8 cellular contexts compared by ENCODE assay signal in genomic region chr15:38699633-38700230, GRCh38.
DNase-seq lines count a peak whose midpoint lies in the region; ATAC-seq lines count a peak whose summit lies in the region.

No MANE protein-coding gene starts in this region.

- ATAC-seq in Right ventricle myocardium inferior, result peak; percentile 42
- no peak for ATAC-seq in Right ventricle myocardium superior (ENCODE audit: poor library complexity)
- ATAC-seq in HG02884 (IDR thresholded peaks at IDR 0.05; ENCODE audit: unreplicated experiment), result peak; percentile 55
- peak; percentile 84 for ATAC-seq in memory B cell (ENCODE audit: low read depth)

- no peaks in the 10 kb centered on the region for H3K36me3 Mint-ChIP-seq in memory B cell

- H3K4me3 Mint-ChIP-seq in memory B cell, result no peak overlapping the region

- intact Hi-C loops in Right ventricle myocardium inferior (cut with DNase I), result no loop called here
- intact Hi-C loops in Right ventricle myocardium superior (cut with DNase I), result no loop called here

- H3K27me3 Mint-ChIP-seq in memory B cell, result no peaks in the 10 kb centered on the region

- H3K9me3 Mint-ChIP-seq in memory B cell, result no peaks in the 10 kb centered on the region

- H3K4me1 Mint-ChIP-seq in memory B cell, result no peaks in the 10 kb centered on the region

- H3K27ac Mint-ChIP-seq in memory B cell, result no peak overlapping the region

- DNase-seq in Right ventricle myocardium inferior (ENCODE audit: missing footprints) (no peak), Right ventricle myocardium superior (no peak), NCI-H345 (lab: John Stamatoyannopoulos, UW) (peak; percentile 36), dermis blood vessel endothelial cell (peak; percentile 86), memory B cell (ENCODE audit: low spot score in 2 of 2) (peak; percentile 54)
- DNase-seq in activated CD4-positive, alpha-beta T cell treated with anti-CD3 and anti-CD28 coated beads for 24 hours (ENCODE audit: low read depth in 2 of 2), result peak; percentile 42 to 52
- peak; percentile 49 to 69 for DNase-seq in stimulated activated CD8-positive, alpha-beta memory T cell treated with anti-CD3 and anti-CD28 coated beads, Interleukin-7, amount 100 ng/mL, for 4 hours (ENCODE audit: low read depth in 2 of 2)

Comparison
In these comparisons a context has a peak if more than half of its experiments do, and no peak if none do; other contexts are left out.
1. DNase-seq: peak in NCI-H345 (single experiment), activated CD4-positive, alpha-beta T cell treated with anti-CD3 and anti-CD28 coated beads for 24 hours (2 of 2), dermis blood vessel endothelial cell (single experiment), memory B cell (2 of 2) and stimulated activated CD8-positive, alpha-beta memory T cell treated with anti-CD3 and anti-CD28 coated beads, Interleukin-7, amount 100 ng/mL, for 4 hours (2 of 2); none in Right ventricle myocardium inferior (single experiment) and Right ventricle myocardium superior (single experiment).